In the genomic region with DNA sequence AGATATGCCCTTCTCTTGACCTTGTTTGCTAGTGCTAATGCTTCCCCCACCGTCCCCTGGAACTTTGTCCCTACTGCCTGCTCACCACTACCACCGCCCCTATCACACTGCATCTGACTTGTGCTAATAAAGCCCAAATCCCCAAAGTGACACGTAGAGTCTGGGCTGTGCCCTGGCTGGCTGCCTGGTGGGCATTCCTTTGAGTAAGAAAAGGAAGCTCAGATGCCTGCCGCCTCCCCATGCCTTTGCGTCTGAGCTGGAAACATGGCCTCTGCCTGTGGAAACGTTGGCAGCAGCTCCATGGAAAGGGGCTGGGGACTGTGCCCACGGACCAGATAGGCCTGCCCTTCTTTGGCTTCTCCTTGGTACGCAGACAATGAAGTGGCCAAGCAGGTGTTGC, we compare ENCODE assay signal across 27 cellular contexts.
"Had no signal": no experiment of that assay in that cellular context is flagged by ENCODE, and none has a peak within 500 bp of the region (broad histone marks: within the 10 kb centered on the region; RNA-seq: fewer than 3 reads in every experiment).

No MANE protein-coding gene starts in this region.

- H3K27ac ChIP-seq: breast epithelium, Peyer's patch, RWPE1, SJCRH30, VCaP had no signal

- H3K36me3 Mint-ChIP-seq: activated naive CD4-positive, alpha-beta T cell treated with anti-CD3 and anti-CD28 coated beads, Interleukin-2, amount 10 ng/mL, durations not matched to agents 7 days and 5 days; activated naive CD8-positive, alpha-beta T cell treated with anti-CD3 and anti-CD28 coated beads for 36 hours had no signal

- H3K4me1 ChIP-seq: breast epithelium, Peyer's patch, SJCRH30 had no signal

- H3K27ac Mint-ChIP-seq: activated CD4-positive, alpha-beta T cell treated with anti-CD3 and anti-CD28 coated beads for 36 hours; activated CD8-positive, alpha-beta T cell treated with anti-CD3 and anti-CD28 coated beads for 36 hours; activated naive CD4-positive, alpha-beta T cell treated with anti-CD3 and anti-CD28 coated beads, Interleukin-2, amount 10 ng/mL, durations not matched to agents 7 days and 5 days; activated naive CD8-positive, alpha-beta T cell treated with anti-CD3 and anti-CD28 coated beads for 36 hours; activated T-cell treated with anti-CD3 and anti-CD28 coated beads, Interleukin-2, amount 50 U/mL, for 72 hours; activated T-helper 2 cell treated with anti-CD3 and anti-CD28 coated beads, Interferon-gamma antibody, Interleukin-2, Interleukin-4, amounts not matched to agents 10 μg/mL and 5 μg/mL and 100 μg/mL, durations not matched to agents 14 hours and 24 hours and 36 hours had no signal

- H3K4me3 Mint-ChIP-seq: activated CD4-positive, alpha-beta T cell treated with anti-CD3 and anti-CD28 coated beads for 36 hours; activated CD8-positive, alpha-beta T cell treated with anti-CD3 and anti-CD28 coated beads for 36 hours; activated naive CD4-positive, alpha-beta T cell treated with anti-CD3 and anti-CD28 coated beads, Interleukin-2, amount 10 ng/mL, durations not matched to agents 7 days and 5 days; activated naive CD8-positive, alpha-beta T cell treated with anti-CD3 and anti-CD28 coated beads for 36 hours; activated T-cell treated with anti-CD3 and anti-CD28 coated beads, Interleukin-2, amount 50 U/mL, for 72 hours had no signal

- H3K4me1 Mint-ChIP-seq: activated CD4-positive, alpha-beta T cell treated with anti-CD3 and anti-CD28 coated beads for 36 hours; activated naive CD4-positive, alpha-beta T cell treated with anti-CD3 and anti-CD28 coated beads, Interleukin-2, amount 10 ng/mL, durations not matched to agents 7 days and 5 days; activated naive CD8-positive, alpha-beta T cell treated with anti-CD3 and anti-CD28 coated beads for 36 hours had no signal

- DNase-seq: activated CD4-positive, alpha-beta T cell treated with anti-CD3 and anti-CD28 coated beads for 36 hours; activated CD4-positive, CD25-positive, alpha-beta regulatory T cell; activated CD8-positive, alpha-beta memory T cell treated with anti-CD3 and anti-CD28 coated beads, Interleukin-2, amount 50 U/mL, for 4 hours; activated CD8-positive, alpha-beta T cell treated with anti-CD3 and anti-CD28 coated beads for 36 hours; activated gamma-delta T cell treated with Interleukin-2 at 50 U/mL for 16 hours; activated naive CD4-positive, alpha-beta T cell treated with anti-CD3 and anti-CD28 coated beads, Interleukin-2, amount 10 ng/mL, durations not matched to agents 7 days and 5 days; activated naive CD8-positive, alpha-beta T cell treated with anti-CD3 and anti-CD28 coated beads for 36 hours; activated T-cell treated with anti-CD3 and anti-CD28 coated beads, Interleukin-2, amount 50 U/mL, for 72 hours; caudate nucleus; MM.1S; NCI-H1105; NCI-H1436; NCI-H1694 treated with DMSO at 0.1 percent for 48 hours; NCI-H2029 treated with DMSO at 0.1 percent for 48 hours; NCI-H345; NCI-H510A; NCI-H526 treated with DMSO at 0.1 percent for 48 hours; NK-92 treated with Interleukin-12 subunit alpha and Interleukin-12 subunit beta, amount 100 ng/mL, for 24 hours; Peyer's patch; Right ventricle myocardium superior; SJCRH30; SK-N-SH; T-helper 1 cell had no signal

- H3K4me3 ChIP-seq: breast epithelium, Peyer's patch, SJCRH30 had no signal

- H3K9ac ChIP-seq: SK-N-SH had no signal

- H3K27me3 ChIP-seq: breast epithelium, Peyer's patch, SJCRH30 had no signal

- H3K9me3 ChIP-seq: breast epithelium, Peyer's patch, SJCRH30, SK-N-SH had no signal

- H3K9me3 Mint-ChIP-seq: activated CD8-positive, alpha-beta T cell treated with anti-CD3 and anti-CD28 coated beads for 36 hours; activated naive CD4-positive, alpha-beta T cell treated with anti-CD3 and anti-CD28 coated beads, Interleukin-2, amount 10 ng/mL, durations not matched to agents 7 days and 5 days; activated naive CD8-positive, alpha-beta T cell treated with anti-CD3 and anti-CD28 coated beads for 36 hours; activated T-cell treated with anti-CD3 and anti-CD28 coated beads, Interleukin-2, amount 50 U/mL, for 72 hours; activated T-helper 2 cell treated with anti-CD3 and anti-CD28 coated beads, Interferon-gamma antibody, Interleukin-2, Interleukin-4, amounts not matched to agents 10 μg/mL and 5 μg/mL and 100 μg/mL, durations not matched to agents 14 hours and 24 hours and 36 hours had no signal

- H3K36me3 ChIP-seq: breast epithelium, Peyer's patch, SJCRH30 had no signal

- H3K27me3 Mint-ChIP-seq: activated CD4-positive, alpha-beta T cell treated with anti-CD3 and anti-CD28 coated beads for 36 hours; activated naive CD4-positive, alpha-beta T cell treated with anti-CD3 and anti-CD28 coated beads, Interleukin-2, amount 10 ng/mL, durations not matched to agents 7 days and 5 days; activated naive CD8-positive, alpha-beta T cell treated with anti-CD3 and anti-CD28 coated beads for 36 hours had no signal

- H3K4me2 ChIP-seq: SK-N-SH had no signal
